ENCODE assay signal across 9 cellular contexts in the genomic region with DNA sequence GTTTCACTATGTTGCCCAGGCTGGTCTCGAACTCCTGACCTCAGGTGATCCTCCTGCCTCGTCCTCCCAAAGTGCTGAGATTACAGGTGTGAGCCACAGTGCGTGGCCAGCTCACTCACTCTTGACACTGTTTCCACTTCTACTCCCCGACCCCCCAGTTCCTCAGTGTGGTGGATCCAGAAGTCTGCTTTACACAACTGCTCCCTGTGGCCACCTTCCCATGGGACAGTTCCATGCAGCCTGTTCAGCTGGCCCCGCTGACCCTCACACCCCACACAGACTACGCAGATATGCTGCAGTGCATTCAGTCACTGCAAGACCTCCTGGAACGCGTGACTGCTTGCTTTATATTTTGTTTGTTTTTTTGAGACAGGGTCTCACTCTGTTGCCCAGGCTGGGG.
"Had no signal": no experiment of that assay in that cellular context is flagged by ENCODE, and none has a peak within 500 bp of the region (broad histone marks: within the 10 kb centered on the region; RNA-seq: fewer than 3 reads in every experiment).

No MANE protein-coding gene starts in this region.

- H3K27ac Mint-ChIP-seq: HFFc6 had no signal

- H3K27ac ChIP-seq: GM23248 had no signal

- FAIRE-seq: HTR-8/SVneo, K562 had no signal

- H3K9me3 Mint-ChIP-seq: HFFc6 had no signal

- H3K9me3 ChIP-seq: HAP-1 had no signal

- H3K4me3 ChIP-seq: GM23248, HAP-1, K562 had no signal

- H3K4me3 Mint-ChIP-seq: HFFc6 had no signal

- H2AFZ ChIP-seq: GM23248 had no signal

- DNase-seq: GM23248, GOT3, H7, HFFc6, IMR-90 had no signal

- ATAC-seq: HCT116, K562 had no signal

- H3K36me3 ChIP-seq: HAP-1 had no signal

- H3K9ac ChIP-seq: GM23248 had no signal

- H3K4me1 ChIP-seq: HAP-1 had no signal
